25 cellular contexts compared by ENCODE assay signal in genomic region chr1:26066857-26067256, GRCh38. TPM values are rescaled to one million over a fixed set of nuclear protein-coding genes. Genes with fewer than 3 reads are reported as not detected.
DNase-seq lines count a peak whose midpoint lies in the region; ATAC-seq and TF ChIP-seq lines count a peak whose summit lies in the region.
"Had no signal": no experiment of that assay in that cellular context is flagged by ENCODE, and none has a peak within 500 bp of the region (broad histone marks: within the 10 kb centered on the region; RNA-seq: fewer than 3 reads in every experiment).

No MANE protein-coding gene starts in this region.

- no peak overlapping the region for H3K27ac Mint-ChIP-seq in WTC11
- no peak overlapping the region for H3K27ac Mint-ChIP-seq in activated CD8-positive, alpha-beta memory T cell treated with anti-CD3 and anti-CD28 coated beads, Interleukin-2, amount 10 ng/mL, durations not matched to agents 7 days and 5 days
- H3K27ac Mint-ChIP-seq: activated naive CD8-positive, alpha-beta T cell treated with anti-CD3 and anti-CD28 coated beads for 36 hours; activated T-helper 1 cell treated with anti-CD3 and anti-CD28 coated beads, Interleukin-12 subunit alpha, Interleukin-12 subunit beta, Interleukin-2, Interleukin-4 antibody, amounts not matched to agents 30 ng/mL and 10 ng/mL and 1 ng/mL, durations not matched to agents 14 hours and 24 hours and 36 hours; CD14-positive monocyte; stimulated activated naive B cell treated with anti-CD40 and anti-IgM and Interleukin-4, amounts not matched to agents 10 μg/mL and 1 μg/mL and 100 μg/mL, for 72 hours had no signal

- CTCF ChIA-PET in WTC11 (lab: Charles Lee): interaction anchor here (0.6 to 3.5 kb wide), 11 partner anchors 31 to 350 kb away, joined by 3 to 13 read pairs (median 4); partner anchors contain the start of genes CEP85, CNKSR1 and ZNF593
- CTCF ChIA-PET in activated CD8-positive, alpha-beta memory T cell treated with anti-CD3 and anti-CD28 coated beads, Interleukin-2, amount 10 ng/mL, durations not matched to agents 7 days and 5 days (lab: Charles Lee): interaction anchor here (0.6 to 2.1 kb wide), 2 partner anchors 20 to 79 kb away, joined by 4 to 7 read pairs; no protein-coding TSS in a partner anchor

- peak overlapping the region; percentile 86 to 95 for H3K27ac ChIP-seq in right atrium auricular region
- H3K27ac ChIP-seq: A549, neutrophil, SJSA1 had no signal

- peaks cover 8% of the 10 kb centered on the region; the same call in 1 of the 2 replicates for H3K4me1 Mint-ChIP-seq in WTC11
- no peaks in the 10 kb centered on the region for H3K4me1 Mint-ChIP-seq in activated CD8-positive, alpha-beta memory T cell treated with anti-CD3 and anti-CD28 coated beads, Interleukin-2, amount 10 ng/mL, durations not matched to agents 7 days and 5 days
- H3K4me1 Mint-ChIP-seq: activated naive CD8-positive, alpha-beta T cell treated with anti-CD3 and anti-CD28 coated beads for 36 hours; CD14-positive monocyte had no signal

- peak; percentile 20; the same call in 1 of the 2 replicates for ATAC-seq in WTC11
- ATAC-seq in HG03095 (IDR thresholded peaks at IDR 0.05; ENCODE audit: unreplicated experiment): no peak
- no peak for ATAC-seq in activated CD8-positive, alpha-beta memory T cell treated with anti-CD3 and anti-CD28 coated beads, Interleukin-2, amount 10 ng/mL, durations not matched to agents 7 days and 5 days
- no peak for ATAC-seq in HG03025 (IDR thresholded peaks at IDR 0.05; ENCODE audit: low FRiP score, unreplicated experiment)
- ATAC-seq: A549; activated CD4-positive, CD25-positive, alpha-beta regulatory T cell treated with anti-CD3 and anti-CD28 coated beads, Interleukin-2, amount 50 U/mL, for 24 hours; stimulated activated naive B cell treated with anti-CD40 and anti-IgM and Interleukin-4, amounts not matched to agents 10 μg/mL and 1 μg/mL and 100 μg/mL, for 72 hours had no signal

- H3K4me3 Mint-ChIP-seq in WTC11: no peak overlapping the region
- H3K4me3 Mint-ChIP-seq in activated CD8-positive, alpha-beta memory T cell treated with anti-CD3 and anti-CD28 coated beads, Interleukin-2, amount 10 ng/mL, durations not matched to agents 7 days and 5 days: no peak overlapping the region
- H3K4me3 Mint-ChIP-seq: activated naive CD8-positive, alpha-beta T cell treated with anti-CD3 and anti-CD28 coated beads for 36 hours; activated T-helper 1 cell treated with anti-CD3 and anti-CD28 coated beads, Interleukin-12 subunit alpha, Interleukin-12 subunit beta, Interleukin-2, Interleukin-4 antibody, amounts not matched to agents 30 ng/mL and 10 ng/mL and 1 ng/mL, durations not matched to agents 14 hours and 24 hours and 36 hours; CD14-positive monocyte; stimulated activated naive B cell treated with anti-CD40 and anti-IgM and Interleukin-4, amounts not matched to agents 10 μg/mL and 1 μg/mL and 100 μg/mL, for 72 hours had no signal

- peaks cover 44% of the 10 kb centered on the region for H3K36me3 ChIP-seq in right atrium auricular region
- H3K36me3 ChIP-seq: neutrophil, SJSA1 had no signal

- no peaks in the 10 kb centered on the region for H3K27me3 ChIP-seq in right atrium auricular region

- no peaks in the 10 kb centered on the region for H3K36me3 Mint-ChIP-seq in WTC11
- H3K36me3 Mint-ChIP-seq in activated CD8-positive, alpha-beta memory T cell treated with anti-CD3 and anti-CD28 coated beads, Interleukin-2, amount 10 ng/mL, durations not matched to agents 7 days and 5 days: no peaks in the 10 kb centered on the region
- H3K36me3 Mint-ChIP-seq: activated naive CD8-positive, alpha-beta T cell treated with anti-CD3 and anti-CD28 coated beads for 36 hours; brain; CD14-positive monocyte; stimulated activated naive B cell treated with anti-CD40 and anti-IgM and Interleukin-4, amounts not matched to agents 10 μg/mL and 1 μg/mL and 100 μg/mL, for 72 hours had no signal

- H3K9me3 ChIP-seq in right atrium auricular region: no peaks in the 10 kb centered on the region
- H3K9me3 ChIP-seq: A549, neutrophil, SJSA1 had no signal

- POLR2A ChIA-PET in WTC11 (lab: Charles Lee): interaction anchor here (0.6 kb wide), 1 partner anchor 25 kb away, joined by 3 read pairs; no protein-coding TSS in a partner anchor

- H3K27me3 Mint-ChIP-seq in WTC11 (ENCODE audit: low read depth): no peaks in the 10 kb centered on the region
- peaks cover 44% of the 10 kb centered on the region for H3K27me3 Mint-ChIP-seq in activated CD8-positive, alpha-beta memory T cell treated with anti-CD3 and anti-CD28 coated beads, Interleukin-2, amount 10 ng/mL, durations not matched to agents 7 days and 5 days

- TF ChIP-seq CTCF in WTC11 (IDR thresholded peaks at IDR 0.05): no peak
- no peak for TF ChIP-seq CTCF in right atrium auricular region (IDR thresholded peaks at IDR 0.05)
- TF ChIP-seq CTCF in retinal pigment epithelial cell (conservative IDR thresholded peaks at IDR 0.05; ENCODE audit: low read depth, low read length): no peak

- no peaks in the 10 kb centered on the region for H3K9me3 Mint-ChIP-seq in WTC11
- no peaks in the 10 kb centered on the region for H3K9me3 Mint-ChIP-seq in activated CD8-positive, alpha-beta memory T cell treated with anti-CD3 and anti-CD28 coated beads, Interleukin-2, amount 10 ng/mL, durations not matched to agents 7 days and 5 days (ENCODE audit: low read depth)
- H3K9me3 Mint-ChIP-seq: activated naive CD8-positive, alpha-beta T cell treated with anti-CD3 and anti-CD28 coated beads for 36 hours; activated T-helper 1 cell treated with anti-CD3 and anti-CD28 coated beads, Interleukin-12 subunit alpha, Interleukin-12 subunit beta, Interleukin-2, Interleukin-4 antibody, amounts not matched to agents 30 ng/mL and 10 ng/mL and 1 ng/mL, durations not matched to agents 14 hours and 24 hours and 36 hours; brain; CD14-positive monocyte; stimulated activated naive B cell treated with anti-CD40 and anti-IgM and Interleukin-4, amounts not matched to agents 10 μg/mL and 1 μg/mL and 100 μg/mL, for 72 hours had no signal

- peaks cover 0 to under 1% of the 10 kb centered on the region in 2 donors for H3K4me1 ChIP-seq in right atrium auricular region
- H3K4me1 ChIP-seq: A549, SJSA1 had no signal

- DNase-seq in ELF-1 (ENCODE audit: low read depth, low spot score) (peak; percentile 68), WTC11 (ENCODE audit: low spot score) (no peak), right atrium auricular region (ENCODE audit: low spot score) (no peak), retinal pigment epithelial cell (ENCODE audit: low read depth) (no peak), AG08395 (ENCODE audit: low spot score) (no peak)
- no peak for DNase-seq in activated CD8-positive, alpha-beta memory T cell treated with anti-CD3 and anti-CD28 coated beads, Interleukin-2, amount 10 ng/mL, durations not matched to agents 7 days and 5 days
- DNase-seq: activated naive CD8-positive, alpha-beta T cell treated with anti-CD3 and anti-CD28 coated beads for 36 hours; DMS 273 treated with DMSO at 0.1 percent for 48 hours; GOT3; NCI-H1417 treated with DMSO at 0.1 percent for 48 hours; NCI-H2171; NCI-H526; stimulated activated naive B cell treated with anti-CD40 and anti-IgM and Interleukin-4, amounts not matched to agents 10 μg/mL and 1 μg/mL and 100 μg/mL, for 72 hours; T-helper 2 cell; trophoblast cell had no signal

- H3K4me3 ChIP-seq in right atrium auricular region: peak overlapping the region; percentile 55 to 57
- H3K4me3 ChIP-seq in retinal pigment epithelial cell (ENCODE audit: low read length): peak overlapping the region; percentile 35
- H3K4me3 ChIP-seq: A549, SJSA1 had no signal

TF ChIP-seq in WTC11, 78 proteins besides CTCF, POLR2A, EP300 and RAD21:
- TF ChIP-seq ZNF317 (CRISPR knock-in tag; IDR thresholded peaks at IDR 0.05; ENCODE audit: borderline replicate concordance, low read depth): no peak

RNA-seq across cellular contexts. Expression of gene TRIM63, which starts 0.6 kb away (rescaled TPM):
- total RNA-seq in WTC11 (2021): not detected in 3 replicates
- 100 to 1,000 TPM; 118 to 151 TPM for total RNA-seq in right atrium auricular region
- total RNA-seq in activated CD8-positive, alpha-beta memory T cell treated with anti-CD3 and anti-CD28 coated beads, Interleukin-2, amount 10 ng/mL, durations not matched to agents 7 days and 5 days: not detected
- total RNA-seq: activated CD8-positive, alpha-beta memory T cell treated with anti-CD3 and anti-CD28 coated beads for 36 hours; activated naive CD8-positive, alpha-beta T cell treated with anti-CD3 and anti-CD28 coated beads for 36 hours; activated T-helper 1 cell treated with anti-CD3 and anti-CD28 coated beads, Interleukin-12 subunit alpha, Interleukin-12 subunit beta, Interleukin-2, Interleukin-4 antibody, amounts not matched to agents 30 ng/mL and 10 ng/mL and 1 ng/mL, durations not matched to agents 14 hours and 24 hours and 36 hours; SJSA1 had no signal

RNA-seq across cellular contexts. Expression of gene SLC30A2, which starts 20.9 kb away (rescaled TPM):
- total RNA-seq in WTC11 (2021) (0.15 to 0.41 TPM (median 0.41 TPM) in 3 replicates), right atrium auricular region (under 1 TPM; 0.22 to 0.63 TPM)
- not detected for total RNA-seq in activated CD8-positive, alpha-beta memory T cell treated with anti-CD3 and anti-CD28 coated beads, Interleukin-2, amount 10 ng/mL, durations not matched to agents 7 days and 5 days
- total RNA-seq: activated CD8-positive, alpha-beta memory T cell treated with anti-CD3 and anti-CD28 coated beads for 36 hours; activated naive CD8-positive, alpha-beta T cell treated with anti-CD3 and anti-CD28 coated beads for 36 hours; activated T-helper 1 cell treated with anti-CD3 and anti-CD28 coated beads, Interleukin-12 subunit alpha, Interleukin-12 subunit beta, Interleukin-2, Interleukin-4 antibody, amounts not matched to agents 30 ng/mL and 10 ng/mL and 1 ng/mL, durations not matched to agents 14 hours and 24 hours and 36 hours; SJSA1 had no signal

RNA-seq across cellular contexts. Expression of gene PDIK1L, which starts 44.8 kb away (rescaled TPM):
- total RNA-seq in WTC11 (2021) (4.0 to 5.5 TPM (median 4.3 TPM) in 3 replicates), right atrium auricular region (1 to 10 TPM; 3.0 to 3.4 TPM)
- 10 to 100 TPM; 18.3 to 20.2 TPM for total RNA-seq in activated CD8-positive, alpha-beta memory T cell treated with anti-CD3 and anti-CD28 coated beads, Interleukin-2, amount 10 ng/mL, durations not matched to agents 7 days and 5 days

RNA-seq across cellular contexts. Expression of gene EXTL1, which starts 45.3 kb away (rescaled TPM):
- total RNA-seq in WTC11 (2021) (1.3 to 2.1 TPM (median 1.9 TPM) in 3 replicates), right atrium auricular region (1 to 10 TPM in 1 of 2 donors, under 1 TPM in 1; 0.79 to 1.4 TPM)
- total RNA-seq in activated CD8-positive, alpha-beta memory T cell treated with anti-CD3 and anti-CD28 coated beads, Interleukin-2, amount 10 ng/mL, durations not matched to agents 7 days and 5 days: not detected
- total RNA-seq: activated CD8-positive, alpha-beta memory T cell treated with anti-CD3 and anti-CD28 coated beads for 36 hours; activated naive CD8-positive, alpha-beta T cell treated with anti-CD3 and anti-CD28 coated beads for 36 hours had no signal

Comparison
In these comparisons a context has a peak if more than half of its experiments do, and no peak if none do; other contexts are left out.
1. RNA of gene TRIM63, which starts 0.6 kb away (total RNA-seq): 118 to 151 TPM in right atrium auricular region; not detected in activated CD8-positive, alpha-beta memory T cell treated with anti-CD3 and anti-CD28 coated beads, Interleukin-2, amount 10 ng/mL, durations not matched to agents 7 days and 5 days and not detected in WTC11; every median in the first group is over 100 times any median in the second.